10 cellular contexts compared by ENCODE assay signal in the genomic region with DNA sequence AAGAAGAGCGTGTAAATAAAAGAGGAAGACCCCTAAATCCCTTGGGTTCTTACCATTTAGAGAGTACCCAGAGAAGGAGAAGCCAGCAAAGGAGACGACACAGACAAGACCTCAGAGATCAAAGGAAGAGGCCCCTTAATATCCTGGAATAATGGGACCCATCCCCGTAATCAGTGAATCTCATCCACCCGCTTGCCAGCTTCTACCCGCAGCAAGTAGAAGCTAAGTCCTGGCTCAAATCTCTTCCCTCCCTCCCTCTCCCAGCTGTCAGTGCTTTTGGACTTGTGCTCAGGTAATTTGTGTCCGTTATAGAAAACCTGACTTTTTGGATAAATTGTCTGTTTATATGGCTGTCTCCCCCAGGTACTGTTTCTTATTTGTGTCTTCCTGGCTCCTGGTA. TPM values are rescaled to one million over a fixed set of nuclear protein-coding genes. Genes with fewer than 3 reads are reported as not detected.
DNase-seq lines count a peak whose midpoint lies in the region; ATAC-seq, FAIRE-seq and TF ChIP-seq lines count a peak whose summit lies in the region.
"Had no signal": no experiment of that assay in that cellular context is flagged by ENCODE, and none has a peak within 500 bp of the region (broad histone marks: within the 10 kb centered on the region; RNA-seq: fewer than 3 reads in every experiment).

No MANE protein-coding gene starts in this region.

- H3K36me3 ChIP-seq in neutrophil = peaks cover 2% of the 10 kb centered on the region
- peaks cover 3 to 19% of the 10 kb centered on the region in 2 donors for H3K36me3 ChIP-seq in neuronal stem cell (replicated peaks in 1 of 2; ENCODE audit: control insufficient read depth in 2 of 2, insufficient read depth in 2 of 2, low read length in 2 of 2)

- FAIRE-seq in RCC 7860 (lab: Jason Lieb, UNC) = no peak
- FAIRE-seq: endometrium had no signal

- peaks cover 0 to 6% (median 2%) of the 10 kb centered on the region in 3 donors for H3K27me3 Mint-ChIP-seq in CD14-positive monocyte (ENCODE audit: low read depth in 3 of 3)
- H3K27me3 Mint-ChIP-seq in IgD-negative memory B cell = no peaks in the 10 kb centered on the region
- no peaks in the 10 kb centered on the region for H3K27me3 Mint-ChIP-seq in central memory CD8-positive, alpha-beta T cell

- no peak overlapping the region for H2BK15ac ChIP-seq in neuronal stem cell (ENCODE audit: low read length)

- peaks cover 59 to 74% of the 10 kb centered on the region in 2 experiments for H3K4me1 ChIP-seq in neutrophil (ENCODE audit: control insufficient read depth in 1 of 2, insufficient read depth in 1 of 2, low read depth in 1 of 2, low read length in 1 of 2)
- peaks cover 8 to 16% of the 10 kb centered on the region in 2 donors for H3K4me1 ChIP-seq in neuronal stem cell (ENCODE audit: control insufficient read depth in 2 of 2, insufficient read depth in 1 of 2, low read depth in 1 of 2, low read length in 2 of 2)

- H3K4me3 Mint-ChIP-seq in CD14-positive monocyte (peak overlapping the region in 1 of 2 donors; percentile 21), IgD-negative memory B cell (peak overlapping the region; percentile 49 to 97 (median 82))
- peak overlapping the region; percentile 91 for H3K4me3 Mint-ChIP-seq in central memory CD8-positive, alpha-beta T cell

- H2AFZ ChIP-seq in neuronal stem cell (ENCODE audit: low read length) = no peak overlapping the region

- no CpG with 5 or more reads among the region's 6 CpGs for WGBS in neuronal stem cell (ENCODE audit: extremely low coverage in 2 of 2, insufficient read length in 2 of 2, insufficient replicate concordance in 1 of 2), 2 donors

- peaks cover 2% of the 10 kb centered on the region for H3K79me1 ChIP-seq in neuronal stem cell (ENCODE audit: low read depth, low read length)

- H2BK5ac ChIP-seq in neuronal stem cell (ENCODE audit: low read length) = no peak overlapping the region

- DNase-seq in CD14-positive monocyte (ENCODE audit: low spot score) (no peak), neuronal stem cell (ENCODE audit: low spot score) (no peak), RCC 7860 (ENCODE audit: low spot score) (no peak), SIG-M5 treated with dmso at 0.1 percent for 504 hours (lab: John Stamatoyannopoulos, UW; ENCODE audit: unreplicated experiment) (no peak)
- DNase-seq in central memory CD8-positive, alpha-beta T cell (ENCODE audit: low spot score in 2 of 2) = no peak
- DNase-seq: activated T-cell treated with anti-CD3 and anti-CD28 coated beads for 4 hours had no signal

- H2BK12ac ChIP-seq in neuronal stem cell (ENCODE audit: low read length) = no peak overlapping the region

- intact Hi-C loops in CD14-positive monocyte (cut with micrococcal nuclease) = no loop called here

- no peak overlapping the region for H2BK120ac ChIP-seq in neuronal stem cell (ENCODE audit: low read depth, low read length)

- no peak overlapping the region for H3K23ac ChIP-seq in neuronal stem cell (ENCODE audit: low read depth, low read length, poor library complexity)

- no peak overlapping the region for H3K4me2 ChIP-seq in neuronal stem cell (ENCODE audit: insufficient read depth, low read length, poor library complexity, severe bottlenecking)

- H3K27ac Mint-ChIP-seq in CD14-positive monocyte (peak overlapping the region in 6 of 7 donors; percentile 54 to 100 (median 98)), IgD-negative memory B cell (peak overlapping the region in 1 of 3 donors; percentile 96)
- peak overlapping the region; percentile 99 for H3K27ac Mint-ChIP-seq in central memory CD8-positive, alpha-beta T cell (ENCODE audit: low read depth)

- peaks cover 13 to 20% of the 10 kb centered on the region in 2 donors for H3K36me3 Mint-ChIP-seq in CD14-positive monocyte
- no peaks in the 10 kb centered on the region for H3K36me3 Mint-ChIP-seq in IgD-negative memory B cell
- H3K36me3 Mint-ChIP-seq in central memory CD8-positive, alpha-beta T cell (ENCODE audit: insufficient read depth) = peaks cover 25% of the 10 kb centered on the region

- no peak overlapping the region for H3K9ac ChIP-seq in neuronal stem cell (ENCODE audit: low read depth, low read length, poor library complexity)

- H3K4me1 Mint-ChIP-seq in CD14-positive monocyte (peaks cover 78% of the 10 kb centered on the region), IgD-negative memory B cell (peaks cover 41 to 52% (median 44%) of the 10 kb centered on the region in 3 donors)
- peaks cover 76% of the 10 kb centered on the region for H3K4me1 Mint-ChIP-seq in central memory CD8-positive, alpha-beta T cell

- H3K9me3 ChIP-seq in neutrophil (no peaks in the 10 kb centered on the region), neuronal stem cell (replicated peaks in 1 of 2; ENCODE audit: control insufficient read depth in 2 of 2, insufficient read depth in 1 of 2, low read depth in 1 of 2, low read length in 2 of 2) (no peaks in the 10 kb centered on the region)

- H3K4me3 ChIP-seq in neutrophil (ENCODE audit: low read depth in 1 of 2, low read length in 1 of 2) (no peak overlapping the region), neuronal stem cell (ENCODE audit: low read length in 2 of 2) (no peak overlapping the region)

- no peak overlapping the region for H3K18ac ChIP-seq in neuronal stem cell (ENCODE audit: low read length)

- no peak for ATAC-seq in central memory CD8-positive, alpha-beta T cell (replicated peaks; ENCODE audit: extremely low read depth, poor library complexity, severe bottlenecking)
- no peak for ATAC-seq in HG03432 (IDR thresholded peaks at IDR 0.05; ENCODE audit: unreplicated experiment)

- H3K27me3 ChIP-seq in neutrophil (no peaks in the 10 kb centered on the region), neuronal stem cell (ENCODE audit: control insufficient read depth in 3 of 3, insufficient read depth in 3 of 3, low read depth in 1 of 3, low read length in 3 of 3) (no peaks in the 10 kb centered on the region)

- no peak overlapping the region for H4K8ac ChIP-seq in neuronal stem cell (ENCODE audit: low read depth, low read length)

- peaks cover 0 to 2% (median 0%) of the 10 kb centered on the region in 7 donors for H3K9me3 Mint-ChIP-seq in CD14-positive monocyte
- no peaks in the 10 kb centered on the region for H3K9me3 Mint-ChIP-seq in IgD-negative memory B cell
- H3K9me3 Mint-ChIP-seq in central memory CD8-positive, alpha-beta T cell = no peaks in the 10 kb centered on the region

- no peak overlapping the region for H3K4ac ChIP-seq in neuronal stem cell (ENCODE audit: low read length)

- H4K91ac ChIP-seq in neuronal stem cell (ENCODE audit: low read depth, low read length, poor library complexity) = no peak overlapping the region

- H2AK5ac ChIP-seq in neuronal stem cell (ENCODE audit: low read depth, low read length) = no peak overlapping the region

- H3K27ac ChIP-seq in neutrophil (peak overlapping the region; percentile 97), neuronal stem cell (replicated peaks; ENCODE audit: low read length) (no peak overlapping the region)

- no peak overlapping the region for H3K14ac ChIP-seq in neuronal stem cell (ENCODE audit: low read length)

- TF ChIP-seq CTCF in CD14-positive monocyte (IDR thresholded peaks at IDR 0.05) (no peak), neutrophil (IDR thresholded peaks at IDR 0.05) (no peak)

RNA-seq across cellular contexts. Expression of a gene that starts 1.9 kb away (rescaled TPM):
- polyA plus RNA-seq in CD14-positive monocyte (10 to 100 TPM; 25.5 to 29.5 TPM), IgD-negative memory B cell (33.5 TPM)
- polyA plus RNA-seq in neuronal stem cell (2013, experiment 1 of 2) = 40.9 TPM
- 39.7 TPM for polyA plus RNA-seq in neuronal stem cell (2013, experiment 2 of 2)

RNA-seq across cellular contexts. Expression of a gene that starts 2.3 kb away (rescaled TPM):
- polyA plus RNA-seq in CD14-positive monocyte = 1 to 10 TPM; 1.0 to 1.3 TPM
- polyA plus RNA-seq in IgD-negative memory B cell = 0.97 TPM
- polyA plus RNA-seq in neuronal stem cell (2013, experiment 1 of 2) = 5.1 TPM
- polyA plus RNA-seq in neuronal stem cell (2013, experiment 2 of 2) = 4.8 TPM
